12 cellular contexts compared by ENCODE assay signal in the genomic region with DNA sequence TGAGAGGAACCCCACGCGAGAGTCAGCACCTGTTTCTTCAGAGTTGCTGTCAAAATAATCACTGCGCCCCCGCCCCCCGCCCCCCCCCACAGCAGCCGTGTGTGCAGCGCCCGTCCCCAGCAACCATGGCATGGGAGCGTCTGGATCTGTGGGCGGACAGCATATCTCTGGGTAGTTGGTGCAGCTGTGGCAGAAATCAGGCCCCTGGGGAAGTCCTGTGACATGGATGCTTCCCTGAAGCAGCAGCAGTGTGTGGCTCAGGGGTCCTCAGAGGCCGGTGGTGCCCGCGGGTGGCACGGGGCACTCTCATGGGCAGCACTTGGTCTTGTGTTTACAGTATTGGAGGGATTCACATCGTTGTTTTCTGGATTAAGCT. TPM values are rescaled to one million over a fixed set of nuclear protein-coding genes. Genes with fewer than 3 reads are reported as not detected.
DNase-seq lines count a peak whose midpoint lies in the region; ATAC-seq and TF ChIP-seq lines count a peak whose summit lies in the region.
"Had no signal": no experiment of that assay in that cellular context is flagged by ENCODE, and none has a peak within 500 bp of the region (broad histone marks: within the 10 kb centered on the region; RNA-seq: fewer than 3 reads in every experiment).

No MANE protein-coding gene starts in this region.

- H3K36me3 ChIP-seq in SK-N-SH (replicated peaks in 1 of 2; ENCODE audit: control insufficient read depth in 1 of 2, insufficient read depth in 2 of 2, low read length in 1 of 2), result peaks cover 31 to 66% of the 10 kb centered on the region in 2 experiments
- H3K36me3 ChIP-seq in mesenchymal stem cell (ENCODE audit: control insufficient read depth in 1 of 2, insufficient read depth in 2 of 2, low read depth in 1 of 2, low read length in 2 of 2), result peaks cover 71 to 77% of the 10 kb centered on the region in 2 experiments
- peaks cover 31 to 33% of the 10 kb centered on the region in 2 donors for H3K36me3 ChIP-seq in stomach smooth muscle (ENCODE audit: control insufficient read depth in 2 of 2, insufficient read depth in 2 of 2, low read length in 2 of 2)

- H4K8ac ChIP-seq in mesenchymal stem cell (ENCODE audit: low read length), result no peak overlapping the region

- 74% methylated on average over 11 of the region's 15 CpGs for WGBS in SK-N-SH (ENCODE audit: low lambda C conversion rate)
- WGBS in mesenchymal stem cell, result 82% methylated on average over 14 of the region's 15 CpGs

- no peak for TF ChIP-seq EP300 in SK-N-SH (IDR thresholded peaks at IDR 0.05; ENCODE audit: borderline replicate concordance in 1 of 2, low read depth in 1 of 2, low read length in 1 of 2)

- H3K9me3 Mint-ChIP-seq in WTC11, result no peaks in the 10 kb centered on the region
- H3K9me3 Mint-ChIP-seq: activated CD8-positive, alpha-beta T cell treated with anti-CD3 and anti-CD28 coated beads for 36 hours had no signal

- peaks cover 7% of the 10 kb centered on the region; the same call in 1 of the 2 replicates for H3K36me3 Mint-ChIP-seq in WTC11

- no peak overlapping the region for H3K23ac ChIP-seq in mesenchymal stem cell (ENCODE audit: low read length in 2 of 2)

- no peak overlapping the region for H2BK5ac ChIP-seq in mesenchymal stem cell (ENCODE audit: low read depth, low read length, poor library complexity, severe bottlenecking)

- no peak overlapping the region for H2BK120ac ChIP-seq in mesenchymal stem cell (ENCODE audit: low read depth, low read length)

- peaks cover 58% of the 10 kb centered on the region for H3K79me1 ChIP-seq in mesenchymal stem cell (replicated peaks; ENCODE audit: low read length, poor library complexity, severe bottlenecking)

- H3K79me2 ChIP-seq in SK-N-SH (ENCODE audit: insufficient read depth), result peaks cover 41% of the 10 kb centered on the region

- H3K27ac ChIP-seq in SK-N-SH (ENCODE audit: low read depth in 2 of 2, low read length in 1 of 2) (peak overlapping the region in 1 of 2 experiments; percentile 45; a peak in 2 of 4 replicates), mesenchymal stem cell (ENCODE audit: low read length, poor library complexity, severe bottlenecking) (peak overlapping the region; percentile 2), stomach smooth muscle (ENCODE audit: low read length) (peak overlapping the region; percentile 66)
- H3K27ac ChIP-seq: parathyroid adenoma had no signal

- TF ChIP-seq CTCF in SK-N-SH (IDR thresholded peaks at IDR 0.05) (no peak), WTC11 (IDR thresholded peaks at IDR 0.05) (no peak)

- H3K9me2 ChIP-seq in SK-N-SH, result no peaks in the 10 kb centered on the region

- H3K4me1 ChIP-seq in SK-N-SH (ENCODE audit: control insufficient read depth in 1 of 2, insufficient read depth in 2 of 2, low read depth in 1 of 2, low read length in 1 of 2), result peaks cover 0 to 39% of the 10 kb centered on the region in 2 experiments; a peak in 1 of 4 replicates
- peaks cover 51% of the 10 kb centered on the region for H3K4me1 ChIP-seq in mesenchymal stem cell (ENCODE audit: control insufficient read depth, insufficient read depth, low read depth, low read length)
- peaks cover 44% of the 10 kb centered on the region for H3K4me1 ChIP-seq in stomach smooth muscle (ENCODE audit: control insufficient read depth, insufficient read depth, low read length)
- H3K4me1 ChIP-seq: parathyroid adenoma had no signal

- H3F3A ChIP-seq in SK-N-SH (replicated peaks; ENCODE audit: insufficient read depth), result peaks cover 14% of the 10 kb centered on the region

- H2AFZ ChIP-seq in SK-N-SH (ENCODE audit: low read depth), result no peak overlapping the region
- H2AFZ ChIP-seq in mesenchymal stem cell (ENCODE audit: low read depth, low read length), result no peak overlapping the region
- H2AFZ ChIP-seq: parathyroid adenoma had no signal

- no peak overlapping the region for H2BK15ac ChIP-seq in mesenchymal stem cell (ENCODE audit: low read depth, poor library complexity, severe bottlenecking)

- no peak overlapping the region for H4K91ac ChIP-seq in mesenchymal stem cell (ENCODE audit: low read length)

- no peak overlapping the region for H3K4me3 ChIP-seq in SK-N-SH (ENCODE audit: low read depth in 2 of 2, low read length in 1 of 2)
- H3K4me3 ChIP-seq in mesenchymal stem cell (ENCODE audit: insufficient read depth in 1 of 2, low read depth in 1 of 2, low read length in 2 of 2), result no peak overlapping the region
- peak overlapping the region in 1 of 2 donors; percentile 24 for H3K4me3 ChIP-seq in stomach smooth muscle (ENCODE audit: low read length in 2 of 2)

- H4K20me1 ChIP-seq in SK-N-SH (ENCODE audit: insufficient read depth), result peaks cover 22% of the 10 kb centered on the region

- no peak overlapping the region for H3K9ac ChIP-seq in SK-N-SH
- H3K9ac ChIP-seq in mesenchymal stem cell (ENCODE audit: low read length), result peak overlapping the region; percentile 53
- no peak overlapping the region for H3K9ac ChIP-seq in stomach smooth muscle (ENCODE audit: low read length in 2 of 2)
- H3K9ac ChIP-seq: parathyroid adenoma had no signal

- H3K27me3 ChIP-seq in SK-N-SH (ENCODE audit: insufficient read depth), result no peaks in the 10 kb centered on the region
- no peaks in the 10 kb centered on the region for H3K27me3 ChIP-seq in mesenchymal stem cell (ENCODE audit: control insufficient read depth in 1 of 2, insufficient read depth in 1 of 2, low read length in 2 of 2)
- H3K27me3 ChIP-seq in stomach smooth muscle (ENCODE audit: control insufficient read depth in 1 of 2, insufficient read depth in 2 of 2, low read length in 2 of 2), result no peaks in the 10 kb centered on the region

- H3K4me3 Mint-ChIP-seq in WTC11, result no peak overlapping the region
- H3K4me3 Mint-ChIP-seq: activated CD8-positive, alpha-beta T cell treated with anti-CD3 and anti-CD28 coated beads for 36 hours had no signal

- DNase-seq in SK-N-SH, result peak; percentile 75
- DNase-seq in WTC11 (ENCODE audit: low spot score), result no peak
- no peak for DNase-seq in mesenchymal stem cell
- no peak for DNase-seq in GM19238 (ENCODE audit: insufficient read length, low spot score)
- no peak for DNase-seq in NOMO-1 treated with dmso at 0.1 percent for 144 hours (lab: John Stamatoyannopoulos, UW; ENCODE audit: unreplicated experiment)
- DNase-seq in activated T-cell treated with anti-CD3 and anti-CD28 coated beads for 4 hours, result no peak
- DNase-seq: activated CD8-positive, alpha-beta T cell treated with anti-CD3 and anti-CD28 coated beads for 36 hours; erythroblast; NCI-H2081 treated with DMSO at 0.1 percent for 48 hours had no signal

- no peaks in the 10 kb centered on the region for H3K27me3 Mint-ChIP-seq in WTC11 (ENCODE audit: low read depth)
- H3K27me3 Mint-ChIP-seq: activated CD8-positive, alpha-beta T cell treated with anti-CD3 and anti-CD28 coated beads for 36 hours had no signal

- H3K14ac ChIP-seq in mesenchymal stem cell (ENCODE audit: low read length in 2 of 2), result no peak overlapping the region

- peaks cover 13% of the 10 kb centered on the region for H3K4me1 Mint-ChIP-seq in WTC11

- CTCF ChIA-PET in SK-N-SH (lab: Yijun Ruan, JAX) (interaction anchor here (1.0 to 1.7 kb wide), 5 partner anchors 12 to 392 kb away, joined by 3 to 8 read pairs (median 3); no protein-coding TSS in a partner anchor), WTC11 (lab: Charles Lee) (no interaction called here)

- no peak overlapping the region for H3K4ac ChIP-seq in mesenchymal stem cell (ENCODE audit: low read depth in 1 of 2, low read length in 2 of 2)

- H3K27ac Mint-ChIP-seq in WTC11, result peak overlapping the region; percentile 74
- H3K27ac Mint-ChIP-seq: activated CD8-positive, alpha-beta T cell treated with anti-CD3 and anti-CD28 coated beads for 36 hours had no signal

- peak overlapping the region in 1 of 2 experiments; percentile 11 for H3K18ac ChIP-seq in mesenchymal stem cell (ENCODE audit: low read depth in 1 of 2, low read length in 2 of 2)

- no peak overlapping the region for H2AK5ac ChIP-seq in mesenchymal stem cell (ENCODE audit: low read length, severe bottlenecking)

- TF ChIP-seq RAD21 in SK-N-SH (IDR thresholded peaks at IDR 0.05; ENCODE audit: low read length), result no peak

- H3K9me3 ChIP-seq in SK-N-SH (no peaks in the 10 kb centered on the region), mesenchymal stem cell (ENCODE audit: control insufficient read depth, low read length) (no peaks in the 10 kb centered on the region), stomach smooth muscle (ENCODE audit: control insufficient read depth in 2 of 2, low read length in 2 of 2) (no peaks in the 10 kb centered on the region)

- no peak overlapping the region for H3K4me2 ChIP-seq in SK-N-SH
- no peak overlapping the region for H3K4me2 ChIP-seq in mesenchymal stem cell (ENCODE audit: low read length, poor library complexity, severe bottlenecking)

- ATAC-seq in SK-N-SH treated with all-trans-retinoic acid at 6 μM for 48 hours (no peak; the same call in 2 of the 3 replicates), WTC11 (no peak)
- ATAC-seq: activated CD8-positive, alpha-beta T cell treated with anti-CD3 and anti-CD28 coated beads for 36 hours had no signal

- POLR2A ChIA-PET in SK-N-SH (lab: Yijun Ruan, JAX) (interaction anchor here (1.4 kb wide), 1 partner anchor 19 kb away, joined by 4 read pairs; a partner anchor contains a TSS), WTC11 (lab: Charles Lee) (no interaction called here)

- no peak overlapping the region for H2BK12ac ChIP-seq in mesenchymal stem cell (ENCODE audit: low read length in 2 of 2)

TF ChIP-seq in SK-N-SH treated with all-trans-retinoic acid at 6 μM for 48 hours, 23 proteins besides CTCF, POLR2A, EP300 and RAD21 (continues in another document):
- TF ChIP-seq ZNF565 (CRISPR knock-in tag; conservative IDR thresholded peaks at IDR 0.05; ENCODE audit: low read depth) (no peak), ZNF70 (CRISPR knock-in tag; IDR thresholded peaks at IDR 0.05) (no peak), ZNF8 (CRISPR knock-in tag; IDR thresholded peaks at IDR 0.05) (no peak)

TF ChIP-seq in WTC11, 78 proteins besides CTCF, POLR2A, EP300 and RAD21 (continues in another document):
- TF ChIP-seq NFE2L1 (CRISPR knock-in tag; IDR thresholded peaks at IDR 0.05) (no peak), ZNF423 (CRISPR knock-in tag; IDR thresholded peaks at IDR 0.05) (no peak), TEAD1 (CRISPR knock-in tag; IDR thresholded peaks at IDR 0.05) (no peak), SMAD4 (CRISPR knock-in tag; IDR thresholded peaks at IDR 0.05) (no peak), JUN (CRISPR knock-in tag; IDR thresholded peaks at IDR 0.05) (no peak), TCF7 (CRISPR knock-in tag; IDR thresholded peaks at IDR 0.05; ENCODE audit: low read depth) (no peak), ZBTB21 (CRISPR knock-in tag; IDR thresholded peaks at IDR 0.05; ENCODE audit: borderline replicate concordance) (no peak)

RNA-seq across cellular contexts. Expression of a gene that starts 19.2 kb away (rescaled TPM):
- polyA plus RNA-seq in SK-N-SH (2012; rRNA removed), result 10.7 and 11.7 TPM in 2 replicates
- 5.0 and 8.3 TPM in 2 replicates for polyA plus RNA-seq in SK-N-SH (2012; cell fraction: cytosol; rRNA removed)
- 33.8 and 34.4 TPM in 2 replicates for polyA plus RNA-seq in SK-N-SH (2012; cell fraction: nucleus; rRNA removed)
- total RNA-seq in WTC11 (2021), result 46.7 to 51.4 TPM (median 50.5 TPM) in 3 replicates
- 4.5 TPM for polyA plus RNA-seq in mesenchymal stem cell (2013, experiment 1 of 2)
- 4.2 TPM for polyA plus RNA-seq in mesenchymal stem cell (2013, experiment 2 of 2)

RNA-seq across cellular contexts. Expression of a gene that starts 19.6 kb away (rescaled TPM):
- 82.1 and 85.3 TPM in 2 replicates for polyA plus RNA-seq in SK-N-SH (2012; rRNA removed)
- polyA plus RNA-seq in SK-N-SH (2012; cell fraction: cytosol; rRNA removed), result 71.0 and 86.0 TPM in 2 replicates
- 71.2 and 81.9 TPM in 2 replicates for polyA plus RNA-seq in SK-N-SH (2012; cell fraction: nucleus; rRNA removed)
- total RNA-seq in WTC11 (2021), result 59.7 to 69.2 TPM (median 65.1 TPM) in 3 replicates
- polyA plus RNA-seq in mesenchymal stem cell (2013, experiment 1 of 2), result 44.0 TPM
- 43.8 TPM for polyA plus RNA-seq in mesenchymal stem cell (2013, experiment 2 of 2)
